10 cellular contexts compared by ENCODE assay signal in the genomic region with DNA sequence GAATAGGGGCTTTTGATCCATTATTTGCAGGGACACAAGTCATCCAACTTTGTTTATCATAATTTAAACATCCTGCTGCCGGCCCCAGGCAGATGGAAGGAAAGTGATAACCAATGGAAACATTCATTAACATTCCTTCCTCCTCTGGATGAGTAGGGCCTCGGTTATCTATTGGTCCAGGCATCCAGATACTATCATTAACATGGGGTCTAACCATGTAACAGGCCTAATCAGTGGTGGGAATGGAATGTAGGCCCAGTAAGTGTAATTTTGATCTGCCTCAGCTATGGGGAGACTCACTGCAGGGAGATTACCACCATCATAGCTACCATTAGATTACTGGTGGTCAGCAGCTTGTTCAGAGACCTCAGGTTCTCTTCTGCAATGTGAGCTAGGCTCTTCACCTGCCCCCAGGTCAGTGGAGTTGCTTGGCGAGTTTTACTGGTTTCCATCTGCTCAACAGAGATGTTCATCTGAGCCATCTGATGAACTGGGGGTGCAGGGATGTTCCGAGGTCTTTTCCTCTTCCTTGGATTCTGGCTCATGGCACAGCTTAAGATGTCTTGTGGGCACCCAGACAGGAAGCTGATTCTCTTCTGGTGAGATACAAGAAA. TPM values are rescaled to one million over a fixed set of nuclear protein-coding genes. Genes with fewer than 3 reads are reported as not detected.
DNase-seq lines count a peak whose midpoint lies in the region; ATAC-seq and TF ChIP-seq lines count a peak whose summit lies in the region.
"Not testable (repeated sequence)": the region's sequence is repeated elsewhere in the genome, so short reads cannot be mapped to it uniquely, and the experiment has no call there.
"Had no signal": no experiment of that assay in that cellular context is flagged by ENCODE, and none has a peak within 500 bp of the region (broad histone marks: within the 10 kb centered on the region; RNA-seq: fewer than 3 reads in every experiment).

No MANE protein-coding gene starts in this region.

- not testable (repeated sequence) for H3K36me3 ChIP-seq in PC-3 (ENCODE audit: low read depth, low read length); mesendoderm (ENCODE audit: control insufficient read depth, insufficient read depth, low read length); trophoblast cell (ENCODE audit: control insufficient read depth in 1 of 2, insufficient read depth in 2 of 2, low read length in 2 of 2)

- not testable (repeated sequence) for H2BK5ac ChIP-seq in mesendoderm (ENCODE audit: low read length); trophoblast cell (ENCODE audit: low read depth, low read length, poor library complexity)

- H2BK120ac ChIP-seq in mesendoderm (ENCODE audit: low read depth, low read length); trophoblast cell (ENCODE audit: insufficient read depth, low read length, poor library complexity): not testable (repeated sequence)

- H4K8ac ChIP-seq in mesendoderm (ENCODE audit: low read depth, low read length); trophoblast cell (ENCODE audit: low read depth, low read length): not testable (repeated sequence)

- DNase-seq in DMS153 (lab: John Stamatoyannopoulos, UW) = peak; percentile 53
- peak; percentile 53 for DNase-seq in NCI-H2029 (lab: John Stamatoyannopoulos, UW)
- peak; percentile 48 for DNase-seq in PC-3
- peak; percentile 47 for DNase-seq in epithelial cell of esophagus (ENCODE audit: low read depth)
- DNase-seq in mesendoderm = peak; percentile 84
- DNase-seq in trophoblast cell = peak; percentile 86 to 93

- H3K9me3 ChIP-seq in PC-3 (ENCODE audit: low read length); trophoblast cell (ENCODE audit: insufficient read depth, low read depth, low read length): not testable (repeated sequence)

- not testable (repeated sequence) for H3K56ac ChIP-seq in mesendoderm (ENCODE audit: low read length)

- H3K27me3 ChIP-seq in PC-3 (ENCODE audit: low read length); mesendoderm (ENCODE audit: insufficient read depth, low read length, poor library complexity); trophoblast cell (ENCODE audit: insufficient read depth, low read length): not testable (repeated sequence)

- not testable (repeated sequence) for H3K4ac ChIP-seq in mesendoderm (ENCODE audit: low read depth, low read length); trophoblast cell (ENCODE audit: low read depth, low read length)

- intact Hi-C loops in PC-3 (cut with micrococcal nuclease) = not testable (repeated sequence)

- H3K14ac ChIP-seq in trophoblast cell (ENCODE audit: low read length) = not testable (repeated sequence)

- not testable (repeated sequence) for H3K79me2 ChIP-seq in PC-3 (ENCODE audit: low read length); mesendoderm (ENCODE audit: control insufficient read depth, insufficient read depth, low read length); trophoblast cell (ENCODE audit: control insufficient read depth, insufficient read depth, low read length, poor library complexity)

- peak overlapping the region; percentile 57 for H3K4me2 ChIP-seq in PC-3 (ENCODE audit: low read length)
- not testable (repeated sequence) for H3K4me2 ChIP-seq in mesendoderm (ENCODE audit: low read length); trophoblast cell (ENCODE audit: low read length)

- H3K18ac ChIP-seq in mesendoderm (ENCODE audit: low read length); trophoblast cell (ENCODE audit: low read length): not testable (repeated sequence)

- POLR2A ChIA-PET in PC-3 (lab: Charles Lee; ENCODE audit: unreplicated experiment) = not testable (repeated sequence)

- not testable (repeated sequence) for H3K23ac ChIP-seq in mesendoderm (ENCODE audit: low read length); trophoblast cell (ENCODE audit: low read length)

- H3K4me1 ChIP-seq in PC-3 (ENCODE audit: insufficient read depth, low read length) (peaks cover 41% of the 10 kb centered on the region), trophoblast cell (ENCODE audit: control insufficient read depth in 1 of 2, insufficient read depth in 2 of 2, low read length in 2 of 2) (peaks cover 9 to 11% of the 10 kb centered on the region in 2 experiments)
- H3K4me1 ChIP-seq in mesendoderm (ENCODE audit: control insufficient read depth, low read depth, low read length) = not testable (repeated sequence)

- no CpG with 5 or more reads among the region's 4 CpGs for WGBS in mesendoderm (ENCODE audit: extremely low coverage, insufficient coverage, low lambda C conversion rate)
- WGBS in trophoblast cell (ENCODE audit: extremely low coverage, insufficient coverage, insufficient read length) = no CpG with 5 or more reads among the region's 4 CpGs

- not testable (repeated sequence) for H4K12ac ChIP-seq in trophoblast cell (ENCODE audit: low read depth, low read length)

- peak overlapping the region; percentile 60 for H3K27ac ChIP-seq in PC-3 (ENCODE audit: low read length)
- peak overlapping the region; percentile 95 for H3K27ac ChIP-seq in VCaP
- H3K27ac ChIP-seq in mesendoderm (ENCODE audit: low read depth, low read length); trophoblast cell (ENCODE audit: low read depth, low read length): not testable (repeated sequence)

- CTCF ChIA-PET in PC-3 (lab: Charles Lee) = not testable (repeated sequence)

- not testable (repeated sequence) for H4K5ac ChIP-seq in mesendoderm (ENCODE audit: low read length)

- H2AK5ac ChIP-seq in mesendoderm (ENCODE audit: low read length); trophoblast cell (ENCODE audit: low read length): not testable (repeated sequence)

- not testable (repeated sequence) for BruUV-seq in PC-3 (replicated peaks; lab: Mats Ljungman, UMichigan)

- not testable (repeated sequence) for TF ChIP-seq CTCF in PC-3 (conservative IDR thresholded peaks at IDR 0.05; ENCODE audit: low read depth, low read length); VCaP (conservative IDR thresholded peaks at IDR 0.05); epithelial cell of esophagus (IDR thresholded peaks at IDR 0.05; ENCODE audit: insufficient read depth, low read depth, low read length, missing control alignments)

- not testable (repeated sequence) for ATAC-seq in PC-3

- H3K79me1 ChIP-seq in mesendoderm (ENCODE audit: low read length); trophoblast cell (ENCODE audit: low read length): not testable (repeated sequence)

- H2BK15ac ChIP-seq in mesendoderm (replicated peaks; ENCODE audit: low read depth) = not testable (repeated sequence)

- not testable (repeated sequence) for H3F3A ChIP-seq in PC-3 (ENCODE audit: low read length, unreplicated experiment)

- H4K91ac ChIP-seq in trophoblast cell (ENCODE audit: low read depth, low read length) = not testable (repeated sequence)

- not testable (repeated sequence) for H2AFZ ChIP-seq in PC-3 (ENCODE audit: low read length); trophoblast cell (ENCODE audit: insufficient read depth, low read length, poor library complexity)

- not testable (repeated sequence) for H3K4me3 ChIP-seq in PC-3 (ENCODE audit: low read length); epithelial cell of esophagus (ENCODE audit: low read length); mesendoderm (ENCODE audit: low read length); trophoblast cell (ENCODE audit: low read depth, low read length)

- H3K9ac ChIP-seq in PC-3 (ENCODE audit: low read length); mesendoderm (ENCODE audit: low read length); trophoblast cell (ENCODE audit: low read length): not testable (repeated sequence)

- H4K20me1 ChIP-seq in PC-3 (ENCODE audit: low read length) = not testable (repeated sequence)

- not testable (repeated sequence) for H2BK12ac ChIP-seq in trophoblast cell (ENCODE audit: low read length)

- H3K9me2 ChIP-seq in PC-3 (replicated peaks; ENCODE audit: low read length) = not testable (repeated sequence)

RNA-seq across cellular contexts. Expression of a gene that starts 21.9 kb away (rescaled TPM):
- 7.4 and 7.9 TPM in 2 replicates for total RNA-seq in PC-3 (2014; rRNA removed)
- polyA plus RNA-seq in mesendoderm (2013, experiment 1 of 2) = 4.5 TPM
- 4.1 TPM for polyA plus RNA-seq in mesendoderm (2013, experiment 2 of 2)
- 1.7 and 1.9 TPM in 2 replicates for polyA plus RNA-seq in trophoblast cell (2013)
- total RNA-seq: CD4-positive, CD25-positive, alpha-beta regulatory T cell; Right ventricle myocardium superior had no signal
- polyA plus RNA-seq: CD4-positive, CD25-positive, alpha-beta regulatory T cell; SK-N-SH had no signal
